Comparison of ENCODE assay signal across 1 cellular context in genomic region chr5:36240779-36241635, GRCh38.
TF ChIP-seq lines count a peak whose summit lies in the region.

No MANE protein-coding gene starts in this region.

TF ChIP-seq in K562, 482 proteins besides CTCF, POLR2A, EP300 and RAD21 (continued from another document and continues in another):
- TF ChIP-seq RB1 (IDR thresholded peaks at IDR 0.05; ENCODE audit: low read depth) (peak; percentile 7; the same call in 1 of the 2 replicates), DNMT1 (IDR thresholded peaks at IDR 0.05) (no peak), E4F1 (CRISPR knock-in tag; IDR thresholded peaks at IDR 0.05; ENCODE audit: borderline replicate concordance) (no peak), ZNF586 (CRISPR knock-in tag; conservative IDR thresholded peaks at IDR 0.05) (no peak), CTCFL (IDR thresholded peaks at IDR 0.05; ENCODE audit: borderline replicate concordance, insufficient read depth, low read depth, low read length, poor library complexity, severe bottlenecking) (no peak), ZNF12 (CRISPR knock-in tag; IDR thresholded peaks at IDR 0.05) (peak; percentile 73; the same call in 1 of the 2 replicates), NFE2L1 (tag; IDR thresholded peaks at IDR 0.05; ENCODE audit: borderline replicate concordance, low read depth) (no peak), ZBTB7A (IDR thresholded peaks at IDR 0.05; ENCODE audit: borderline replicate concordance, control insufficient read depth, low read depth, low read length) (peak; percentile 73), NCOA4 (IDR thresholded peaks at IDR 0.05; ENCODE audit: partially characterized antibody) (no peak), ZNF398 (CRISPR knock-in tag; IDR thresholded peaks at IDR 0.05) (no peak), TARDBP (IDR thresholded peaks at IDR 0.05) (no peak), ZC3H11A (IDR thresholded peaks at IDR 0.05; ENCODE audit: low read depth, low read length) (no peak), TFAM (CRISPR knock-in tag; conservative IDR thresholded peaks at IDR 0.05) (no peak), PKNOX1 (IDR thresholded peaks at IDR 0.05) (no peak), GMEB1 (CRISPR knock-in tag; IDR thresholded peaks at IDR 0.05) (peak; percentile 17; the same call in 1 of the 2 replicates), CSDE1 (IDR thresholded peaks at IDR 0.05) (no peak), TRIM25 (IDR thresholded peaks at IDR 0.05; ENCODE audit: borderline replicate concordance) (no peak), MGA (IDR thresholded peaks at IDR 0.05) (peak; percentile 46), ZNF253 (CRISPR knock-in tag; conservative IDR thresholded peaks at IDR 0.05) (no peak), RNF2 (IDR thresholded peaks at IDR 0.05) (no peak), ZBTB12 (CRISPR knock-in tag; IDR thresholded peaks at IDR 0.05) (no peak), ZNF561 (CRISPR knock-in tag; conservative IDR thresholded peaks at IDR 0.05) (no peak), THAP7 (CRISPR knock-in tag; IDR thresholded peaks at IDR 0.05) (no peak), DACH1 (IDR thresholded peaks at IDR 0.05; ENCODE audit: partially characterized antibody) (no peak)
